ENCODE assay signal across 1 cellular context in genomic region chr17:82228842-82229685, GRCh38.
TF ChIP-seq lines count a peak whose summit lies in the region.

SLC16A3 (plus strand) TSS chr17:82229042; CDS start chr17:82236009, 6,967 bp downstream.

TF ChIP-seq in HepG2, 621 proteins besides CTCF, POLR2A, EP300 and RAD21 (continued from another document and continues in another):
- no peak for TF ChIP-seq ZNF530 (CRISPR knock-in tag; IDR thresholded peaks at IDR 0.05; ENCODE audit: low read depth)
- TF ChIP-seq HOXA5 (CRISPR knock-in tag; IDR thresholded peaks at IDR 0.05) = no peak
- TF ChIP-seq SKI (IDR thresholded peaks at IDR 0.05; ENCODE audit: partially characterized antibody) = peak; percentile 47
- TF ChIP-seq ZNF260 (CRISPR knock-in tag; IDR thresholded peaks at IDR 0.05; ENCODE audit: borderline replicate concordance, low read depth) = no peak
- TF ChIP-seq MLLT10 (CRISPR knock-in tag; IDR thresholded peaks at IDR 0.05) = no peak
- TF ChIP-seq TEF (CRISPR knock-in tag; IDR thresholded peaks at IDR 0.05) = peak; percentile 62; the same call in 1 of the 2 replicates
- TF ChIP-seq ETV6 (CRISPR knock-in tag; conservative IDR thresholded peaks at IDR 0.05) = no peak
- no peak for TF ChIP-seq DBP (CRISPR knock-in tag; IDR thresholded peaks at IDR 0.05; ENCODE audit: not compliant biosample characterization)
- TF ChIP-seq PHF8 (CRISPR knock-in tag; IDR thresholded peaks at IDR 0.05) = no peak; the same call in 1 of the 2 replicates
- no peak for TF ChIP-seq ZNF710 (CRISPR knock-in tag; IDR thresholded peaks at IDR 0.05; ENCODE audit: borderline replicate concordance)
- no peak for TF ChIP-seq TBP (CRISPR knock-in tag; IDR thresholded peaks at IDR 0.05)
- TF ChIP-seq ZNF30 (CRISPR knock-in tag; IDR thresholded peaks at IDR 0.05) = no peak
- TF ChIP-seq SOX6 (IDR thresholded peaks at IDR 0.05) = no peak
- TF ChIP-seq SOX6 (CRISPR knock-in tag; IDR thresholded peaks at IDR 0.05) = no peak
- TF ChIP-seq FOXJ3 (CRISPR knock-in tag; IDR thresholded peaks at IDR 0.05; ENCODE audit: borderline replicate concordance) = no peak
- TF ChIP-seq ZFP36L1 (CRISPR knock-in tag; IDR thresholded peaks at IDR 0.05) = no peak
- no peak for TF ChIP-seq FOXA3 (CRISPR knock-in tag; IDR thresholded peaks at IDR 0.05)
- TF ChIP-seq MED1 (CRISPR knock-in tag; IDR thresholded peaks at IDR 0.05) = peak; percentile 58; the same call in 1 of the 2 replicates
- no peak for TF ChIP-seq DMAP1 (CRISPR knock-in tag; IDR thresholded peaks at IDR 0.05)
- peak; percentile 70; the same call in 1 of the 2 replicates for TF ChIP-seq TMF1 (CRISPR knock-in tag; IDR thresholded peaks at IDR 0.05; ENCODE audit: low read depth)
- peak; percentile 84; the same call in 1 of the 2 replicates for TF ChIP-seq MEIS2 (CRISPR knock-in tag; IDR thresholded peaks at IDR 0.05)
- no peak for TF ChIP-seq ZNF230 (CRISPR knock-in tag; IDR thresholded peaks at IDR 0.05)
- TF ChIP-seq STAG1 (CRISPR knock-in tag; IDR thresholded peaks at IDR 0.05) = peak; percentile 14; the same call in 1 of the 2 replicates
- peak; percentile 10; the same call in 1 of the 2 replicates for TF ChIP-seq ZNF614 (CRISPR knock-in tag; IDR thresholded peaks at IDR 0.05; ENCODE audit: borderline replicate concordance)
- no peak for TF ChIP-seq ADNP (CRISPR knock-in tag; IDR thresholded peaks at IDR 0.05)
- peak; percentile 95 for TF ChIP-seq SAFB2 (CRISPR knock-in tag; IDR thresholded peaks at IDR 0.05; ENCODE audit: borderline replicate concordance, low read depth)
- no peak for TF ChIP-seq ZNF282 (IDR thresholded peaks at IDR 0.05; ENCODE audit: partially characterized antibody)
- 0 out of 2 replicates have a peak, but pooled peaks have one; percentile 20 for TF ChIP-seq ZNF839 (CRISPR knock-in tag; IDR thresholded peaks at IDR 0.05; ENCODE audit: borderline replicate concordance)
- no peak for TF ChIP-seq ZNF563 (CRISPR knock-in tag; IDR thresholded peaks at IDR 0.05)
- TF ChIP-seq UBTF (CRISPR knock-in tag; IDR thresholded peaks at IDR 0.05) = no peak
- TF ChIP-seq NBN (conservative IDR thresholded peaks at IDR 0.05) = no peak
- peak; percentile 1; the same call in 1 of the 2 replicates for TF ChIP-seq ZNF639 (CRISPR knock-in tag; conservative IDR thresholded peaks at IDR 0.05)
- TF ChIP-seq CBX5 (CRISPR knock-in tag; IDR thresholded peaks at IDR 0.05; ENCODE audit: borderline replicate concordance) = no peak
- TF ChIP-seq MXI1 (IDR thresholded peaks at IDR 0.05; ENCODE audit: borderline replicate concordance, low read depth, low read length) = peak; percentile 79; the same call in 1 of the 3 replicates
- TF ChIP-seq AGO2 (optimal IDR thresholded peaks at IDR 0.05; ENCODE audit: low read depth, low read length) = peak; percentile 97
- TF ChIP-seq BRF2 (CRISPR knock-in tag; IDR thresholded peaks at IDR 0.05) = peak; percentile 68; the same call in 1 of the 2 replicates
- TF ChIP-seq DDIT3 (CRISPR knock-in tag; IDR thresholded peaks at IDR 0.05) = no peak
- no peak for TF ChIP-seq ZNF225 (CRISPR knock-in tag; IDR thresholded peaks at IDR 0.05)
- no peak for TF ChIP-seq ZNF512 (CRISPR knock-in tag; IDR thresholded peaks at IDR 0.05)
- no peak for TF ChIP-seq TP53 (CRISPR knock-in tag; conservative IDR thresholded peaks at IDR 0.05)
- no peak for TF ChIP-seq ZNF205 (CRISPR knock-in tag; IDR thresholded peaks at IDR 0.05)
- TF ChIP-seq ZNF740 (CRISPR knock-in tag; IDR thresholded peaks at IDR 0.05) = 0 out of 2 replicates have a peak, but pooled peaks have one; percentile 10
- no peak; the same call in 1 of the 2 replicates for TF ChIP-seq TOPORS (CRISPR knock-in tag; IDR thresholded peaks at IDR 0.05)
- TF ChIP-seq PBX2 (CRISPR knock-in tag; IDR thresholded peaks at IDR 0.05) = no peak
- TF ChIP-seq ZNF256 (CRISPR knock-in tag; conservative IDR thresholded peaks at IDR 0.05) = no peak
- TF ChIP-seq ZNF709 (CRISPR knock-in tag; IDR thresholded peaks at IDR 0.05) = no peak; the same call in 1 of the 2 replicates
- TF ChIP-seq GLI4 (CRISPR knock-in tag; IDR thresholded peaks at IDR 0.05; ENCODE audit: borderline replicate concordance) = 0 out of 2 replicates have a peak, but pooled peaks have one; percentile 70
- no peak for TF ChIP-seq KLF13 (CRISPR knock-in tag; IDR thresholded peaks at IDR 0.05)
- peak; percentile 82 for TF ChIP-seq SRSF4 (IDR thresholded peaks at IDR 0.05; ENCODE audit: low read depth, low read length, poor library complexity, severe bottlenecking)
- TF ChIP-seq IRX3 (CRISPR knock-in tag; IDR thresholded peaks at IDR 0.05; ENCODE audit: borderline replicate concordance, low read depth) = 0 out of 2 replicates have a peak, but pooled peaks have one; percentile 62
- no peak for TF ChIP-seq SYNCRIP (IDR thresholded peaks at IDR 0.05; ENCODE audit: insufficient read depth, low read depth, low read length)
- peak; percentile 64; the same call in 1 of the 2 replicates for TF ChIP-seq CREB1 (IDR thresholded peaks at IDR 0.05)
- no peak for TF ChIP-seq CREB1 (CRISPR knock-in tag; IDR thresholded peaks at IDR 0.05)
- 0 out of 2 replicates have a peak, but pooled peaks have one; percentile 54 for TF ChIP-seq ZNF136 (CRISPR knock-in tag; IDR thresholded peaks at IDR 0.05; ENCODE audit: low read depth)
- peak; percentile 89 for TF ChIP-seq SP4 (CRISPR knock-in tag; IDR thresholded peaks at IDR 0.05)
- peak; percentile 21; the same call in 1 of the 2 replicates for TF ChIP-seq ARID5B (CRISPR knock-in tag; IDR thresholded peaks at IDR 0.05)
- no peak; the same call in 1 of the 2 replicates for TF ChIP-seq MTA1 (CRISPR knock-in tag; IDR thresholded peaks at IDR 0.05; ENCODE audit: borderline replicate concordance)
